In the genomic region with DNA sequence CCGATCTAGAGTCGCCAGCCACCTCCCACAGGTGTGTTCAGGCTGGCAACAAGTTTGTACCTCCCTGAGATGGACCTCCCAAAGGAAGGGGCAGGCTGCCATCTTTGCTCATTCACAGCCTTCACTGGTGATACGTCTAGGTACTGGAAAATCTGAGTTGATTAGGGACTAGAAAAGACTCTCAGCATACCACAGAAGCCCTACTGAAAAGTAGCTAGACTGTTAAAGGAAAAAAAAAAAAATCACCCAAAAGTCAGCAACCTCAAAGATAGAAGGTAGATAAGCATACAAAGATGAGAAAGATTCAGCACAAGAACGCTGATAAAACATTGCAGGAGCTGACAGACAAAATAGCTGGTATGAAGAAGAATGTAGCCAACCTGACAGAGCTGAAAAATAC, we compare ENCODE assay signal across 32 cellular contexts.
DNase-seq lines count a peak whose midpoint lies in the region; ATAC-seq and TF ChIP-seq lines count a peak whose summit lies in the region.
"Had no signal": no experiment of that assay in that cellular context is flagged by ENCODE, and none has a peak within 500 bp of the region (broad histone marks: within the 10 kb centered on the region; RNA-seq: fewer than 3 reads in every experiment).

No MANE protein-coding gene starts in this region.

- H3K27ac Mint-ChIP-seq in activated T-cell treated with anti-CD3 and anti-CD28 coated beads, Interleukin-2, amount 50 U/mL, for 24 hours = peak overlapping the region; percentile 60
- peak overlapping the region; percentile 92 for H3K27ac Mint-ChIP-seq in activated naive CD8-positive, alpha-beta T cell
- peak overlapping the region; percentile 48 for H3K27ac Mint-ChIP-seq in stimulated activated effector memory CD8-positive, alpha-beta T cell treated with anti-CD3 and anti-CD28 coated beads, Interleukin-12 subunit alpha, Interleukin-12 subunit beta, amount 100 ng/mL, for 72 hours
- H3K27ac Mint-ChIP-seq: effector memory CD8-positive, alpha-beta T cell; HFFc6; immature natural killer cell; stimulated activated naive B cell treated with anti-CD40 and anti-IgM and Interleukin-4, amounts not matched to agents 10 μg/mL and 1 μg/mL and 100 μg/mL, for 72 hours had no signal

- no peak overlapping the region for H2AFZ ChIP-seq in DND-41 (ENCODE audit: low read depth, low read length)

- H3K27me3 ChIP-seq in DND-41 (ENCODE audit: insufficient read depth, low read length, poor library complexity) = no peaks in the 10 kb centered on the region
- H3K27me3 ChIP-seq: ovary had no signal

- H3K9me3 Mint-ChIP-seq in activated T-cell treated with anti-CD3 and anti-CD28 coated beads, Interleukin-2, amount 50 U/mL, for 24 hours = no peaks in the 10 kb centered on the region
- no peaks in the 10 kb centered on the region for H3K9me3 Mint-ChIP-seq in activated naive CD8-positive, alpha-beta T cell (ENCODE audit: low read depth)
- peaks cover 2% of the 10 kb centered on the region for H3K9me3 Mint-ChIP-seq in stimulated activated effector memory CD8-positive, alpha-beta T cell treated with anti-CD3 and anti-CD28 coated beads, Interleukin-12 subunit alpha, Interleukin-12 subunit beta, amount 100 ng/mL, for 72 hours
- H3K9me3 Mint-ChIP-seq: HFFc6 had no signal

- no peak overlapping the region for H3K27ac ChIP-seq in DND-41 (ENCODE audit: low read length)
- H3K27ac ChIP-seq: A549, ovary, VCaP had no signal

- H3K4me1 ChIP-seq in DND-41 (ENCODE audit: insufficient read depth, low read length) = peaks cover 13% of the 10 kb centered on the region
- H3K4me1 ChIP-seq: A549 had no signal

- no peak overlapping the region for H3K4me3 Mint-ChIP-seq in activated T-cell treated with anti-CD3 and anti-CD28 coated beads, Interleukin-2, amount 50 U/mL, for 24 hours
- H3K4me3 Mint-ChIP-seq in activated naive CD8-positive, alpha-beta T cell = peak overlapping the region; percentile 42
- no peak overlapping the region for H3K4me3 Mint-ChIP-seq in stimulated activated effector memory CD8-positive, alpha-beta T cell treated with anti-CD3 and anti-CD28 coated beads, Interleukin-12 subunit alpha, Interleukin-12 subunit beta, amount 100 ng/mL, for 72 hours
- H3K4me3 Mint-ChIP-seq: CD8-positive, alpha-beta memory T cell; HFFc6; immature natural killer cell; stimulated activated naive B cell treated with anti-CD40 and anti-IgM and Interleukin-4, amounts not matched to agents 10 μg/mL and 1 μg/mL and 100 μg/mL, for 72 hours had no signal

- no peaks in the 10 kb centered on the region for H3K36me3 ChIP-seq in DND-41 (ENCODE audit: insufficient read depth, low read length)
- H3K36me3 ChIP-seq: ovary had no signal

- 0 out of 3 replicates have a peak, but pooled peaks have one; percentile 31 for ATAC-seq in DND-41 (ENCODE audit: insufficient read depth, low read depth)
- ATAC-seq in stimulated activated effector memory CD8-positive, alpha-beta T cell treated with anti-CD3 and anti-CD28 coated beads, Interleukin-12 subunit alpha, Interleukin-12 subunit beta, amount 100 ng/mL, for 72 hours = no peak
- ATAC-seq: A549; effector memory CD8-positive, alpha-beta T cell; left cardiac atrium; stimulated activated naive B cell treated with anti-CD40 and anti-IgM and Interleukin-4, amounts not matched to agents 10 μg/mL and 1 μg/mL and 100 μg/mL, for 72 hours had no signal

- H3K27me3 Mint-ChIP-seq in activated T-cell treated with anti-CD3 and anti-CD28 coated beads, Interleukin-2, amount 50 U/mL, for 24 hours = no peaks in the 10 kb centered on the region
- H3K27me3 Mint-ChIP-seq in activated naive CD8-positive, alpha-beta T cell = no peaks in the 10 kb centered on the region
- H3K27me3 Mint-ChIP-seq: CD8-positive, alpha-beta memory T cell; effector memory CD8-positive, alpha-beta T cell; stimulated activated naive B cell treated with anti-CD40 and anti-IgM and Interleukin-4, amounts not matched to agents 10 μg/mL and 1 μg/mL and 100 μg/mL, for 72 hours had no signal

- TF ChIP-seq CTCF in DND-41 (IDR thresholded peaks at IDR 0.05; ENCODE audit: borderline replicate concordance, extremely low read depth, low read length, poor library complexity, severe bottlenecking) = no peak

- peaks cover 2% of the 10 kb centered on the region for H3K36me3 Mint-ChIP-seq in activated T-cell treated with anti-CD3 and anti-CD28 coated beads, Interleukin-2, amount 50 U/mL, for 24 hours (ENCODE audit: low read depth)
- H3K36me3 Mint-ChIP-seq in activated naive CD8-positive, alpha-beta T cell = peaks cover 16% of the 10 kb centered on the region
- no peaks in the 10 kb centered on the region for H3K36me3 Mint-ChIP-seq in stimulated activated effector memory CD8-positive, alpha-beta T cell treated with anti-CD3 and anti-CD28 coated beads, Interleukin-12 subunit alpha, Interleukin-12 subunit beta, amount 100 ng/mL, for 72 hours
- H3K36me3 Mint-ChIP-seq: stimulated activated naive B cell treated with anti-CD40 and anti-IgM and Interleukin-4, amounts not matched to agents 10 μg/mL and 1 μg/mL and 100 μg/mL, for 72 hours had no signal

- no peak overlapping the region for H3K9ac ChIP-seq in DND-41 (ENCODE audit: low read depth, low read length)

- no peaks in the 10 kb centered on the region for H4K20me1 ChIP-seq in DND-41 (ENCODE audit: insufficient read depth, low read length)

- no peak overlapping the region for H3K4me3 ChIP-seq in DND-41 (ENCODE audit: low read depth in 1 of 2, low read length in 2 of 2)
- H3K4me3 ChIP-seq: A549, lung, ovary had no signal

- no peak overlapping the region for H3K4me2 ChIP-seq in DND-41 (ENCODE audit: insufficient read depth, low read length)
- H3K4me2 ChIP-seq: A549 had no signal

- no peaks in the 10 kb centered on the region for H3K9me3 ChIP-seq in DND-41 (ENCODE audit: insufficient read depth, low read length, severe bottlenecking)
- H3K9me3 ChIP-seq: A549, ovary had no signal

- H3K4me1 Mint-ChIP-seq in activated T-cell treated with anti-CD3 and anti-CD28 coated beads, Interleukin-2, amount 50 U/mL, for 24 hours (ENCODE audit: low read depth) = peaks cover 64% of the 10 kb centered on the region
- H3K4me1 Mint-ChIP-seq in activated naive CD8-positive, alpha-beta T cell (ENCODE audit: low read depth) = peaks cover 69% of the 10 kb centered on the region
- peaks cover 9% of the 10 kb centered on the region for H3K4me1 Mint-ChIP-seq in stimulated activated effector memory CD8-positive, alpha-beta T cell treated with anti-CD3 and anti-CD28 coated beads, Interleukin-12 subunit alpha, Interleukin-12 subunit beta, amount 100 ng/mL, for 72 hours
- H3K4me1 Mint-ChIP-seq: immature natural killer cell; stimulated activated naive B cell treated with anti-CD40 and anti-IgM and Interleukin-4, amounts not matched to agents 10 μg/mL and 1 μg/mL and 100 μg/mL, for 72 hours had no signal

- DNase-seq in activated T-cell treated with anti-CD3 and anti-CD28 coated beads, Interleukin-2, amount 50 U/mL, for 24 hours = peak; percentile 44
- no peak for DNase-seq in activated T-cell treated with anti-CD3 and anti-CD28 coated beads, Interleukin-2, amount 50 U/mL, for 1 hour
- DNase-seq in DND-41 (no peak), dermis blood vessel endothelial cell (no peak), NCI-H524 treated with DMSO at 0.1 percent for 48 hours (lab: John Stamatoyannopoulos, UW) (no peak), globus pallidus (ENCODE audit: low spot score) (no peak)
- no peak for DNase-seq in stimulated activated effector memory CD8-positive, alpha-beta T cell treated with anti-CD3 and anti-CD28 coated beads, Interleukin-12 subunit alpha, Interleukin-12 subunit beta, amount 100 ng/mL, for 72 hours (ENCODE audit: low spot score in 2 of 2)
- DNase-seq: activated CD4-positive, alpha-beta T cell treated with anti-CD3 and anti-CD28 coated beads, Interleukin-2, amount 50 U/mL, for 4 hours; activated CD8-positive, alpha-beta memory T cell treated with anti-CD3 and anti-CD28 coated beads, Interleukin-2, amount 50 U/mL, for 48 hours; AML-193; CD8-positive, alpha-beta memory T cell; central memory CD4-positive, alpha-beta T cell; cortex of kidney; DMS 273 treated with DMSO at 0.1 percent for 48 hours; effector memory CD8-positive, alpha-beta T cell; EL; erythroblast; GOT3; HFFc6; immature natural killer cell; left cardiac atrium; NCI-H146; NCI-H2107; NCI-H774; ovary; SHP77 treated with DMSO at 0.1 percent for 48 hours; stimulated activated naive B cell treated with anti-CD40 and anti-IgM and Interleukin-4, amounts not matched to agents 10 μg/mL and 1 μg/mL and 100 μg/mL, for 72 hours; T1000 had no signal

- H3K79me2 ChIP-seq in DND-41 (ENCODE audit: insufficient read depth, low read length) = no peaks in the 10 kb centered on the region
